Comparison of ENCODE assay signal across 16 cellular contexts in genomic region chr10:29203432-29203831, GRCh38.
"Had no signal": no experiment of that assay in that cellular context is flagged by ENCODE, and none has a peak within 500 bp of the region (broad histone marks: within the 10 kb centered on the region; RNA-seq: fewer than 3 reads in every experiment).

No MANE protein-coding gene starts in this region.

- ATAC-seq: activated CD4-positive, alpha-beta T cell treated with anti-CD3 and anti-CD28 coated beads for 36 hours; activated CD8-positive, alpha-beta memory T cell treated with anti-CD3 and anti-CD28 coated beads, Interleukin-2, amount 10 ng/mL, durations not matched to agents 7 days and 5 days; foreskin keratinocyte; pancreas; stimulated activated naive B cell treated with anti-CD40 and anti-IgM and Interleukin-4, amounts not matched to agents 10 μg/mL and 1 μg/mL and 100 μg/mL, for 72 hours; T-helper 17 cell had no signal

- H3K27ac ChIP-seq: foreskin keratinocyte, pancreas, thoracic aorta, WERI-Rb-1 had no signal

- H3K4me1 Mint-ChIP-seq: activated CD4-positive, alpha-beta T cell treated with anti-CD3 and anti-CD28 coated beads for 36 hours; activated CD8-positive, alpha-beta memory T cell treated with anti-CD3 and anti-CD28 coated beads, Interleukin-2, amount 10 ng/mL, durations not matched to agents 7 days and 5 days; stimulated activated naive B cell treated with anti-CD40 and anti-IgM and Interleukin-4, amounts not matched to agents 10 μg/mL and 1 μg/mL and 100 μg/mL, for 72 hours had no signal

- H3K36me3 ChIP-seq: pancreas, thoracic aorta, WERI-Rb-1 had no signal

- H3K4me1 ChIP-seq: foreskin keratinocyte, pancreas had no signal

- H3K4me3 Mint-ChIP-seq: activated CD4-positive, alpha-beta T cell treated with anti-CD3 and anti-CD28 coated beads for 36 hours; activated CD8-positive, alpha-beta memory T cell treated with anti-CD3 and anti-CD28 coated beads, Interleukin-2, amount 10 ng/mL, durations not matched to agents 7 days and 5 days; activated naive CD4-positive, alpha-beta T cell treated with anti-CD3 and anti-CD28 coated beads for 36 hours; activated T-cell treated with anti-CD3 and anti-CD28 coated beads, Interleukin-2, amount 50 U/mL, for 24 hours; brain; stimulated activated naive B cell treated with anti-CD40 and anti-IgM and Interleukin-4, amounts not matched to agents 10 μg/mL and 1 μg/mL and 100 μg/mL, for 72 hours; T-helper 17 cell had no signal

- H3K27me3 ChIP-seq: pancreas had no signal

- DNase-seq: activated CD4-positive, alpha-beta T cell treated with anti-CD3 and anti-CD28 coated beads for 36 hours; activated CD4-positive, alpha-beta T cell treated with anti-CD3 and anti-CD28 coated beads, Interleukin-2, amount 50 U/mL, for 48 hours; activated CD8-positive, alpha-beta memory T cell treated with anti-CD3 and anti-CD28 coated beads, Interleukin-2, amount 10 ng/mL, durations not matched to agents 7 days and 5 days; activated naive CD4-positive, alpha-beta T cell treated with anti-CD3 and anti-CD28 coated beads for 36 hours; activated T-cell treated with anti-CD3 and anti-CD28 coated beads, Interleukin-2, amount 50 U/mL, for 24 hours; central memory CD4-positive, alpha-beta T cell; dorsolateral prefrontal cortex; foreskin keratinocyte; hypothalamus; pancreas; stimulated activated naive B cell treated with anti-CD40 and anti-IgM and Interleukin-4, amounts not matched to agents 10 μg/mL and 1 μg/mL and 100 μg/mL, for 72 hours; T-helper 17 cell; WERI-Rb-1 had no signal

- H3K36me3 Mint-ChIP-seq: activated CD8-positive, alpha-beta memory T cell treated with anti-CD3 and anti-CD28 coated beads, Interleukin-2, amount 10 ng/mL, durations not matched to agents 7 days and 5 days; brain; stimulated activated naive B cell treated with anti-CD40 and anti-IgM and Interleukin-4, amounts not matched to agents 10 μg/mL and 1 μg/mL and 100 μg/mL, for 72 hours had no signal

- H3K9me3 Mint-ChIP-seq: activated naive CD4-positive, alpha-beta T cell treated with anti-CD3 and anti-CD28 coated beads for 36 hours; activated T-cell treated with anti-CD3 and anti-CD28 coated beads, Interleukin-2, amount 50 U/mL, for 24 hours; stimulated activated naive B cell treated with anti-CD40 and anti-IgM and Interleukin-4, amounts not matched to agents 10 μg/mL and 1 μg/mL and 100 μg/mL, for 72 hours had no signal

- H3K27me3 Mint-ChIP-seq: activated CD8-positive, alpha-beta memory T cell treated with anti-CD3 and anti-CD28 coated beads, Interleukin-2, amount 10 ng/mL, durations not matched to agents 7 days and 5 days had no signal

- H3K27ac Mint-ChIP-seq: activated CD4-positive, alpha-beta T cell treated with anti-CD3 and anti-CD28 coated beads for 36 hours; activated CD8-positive, alpha-beta memory T cell treated with anti-CD3 and anti-CD28 coated beads, Interleukin-2, amount 10 ng/mL, durations not matched to agents 7 days and 5 days; activated naive CD4-positive, alpha-beta T cell treated with anti-CD3 and anti-CD28 coated beads for 36 hours; activated T-cell treated with anti-CD3 and anti-CD28 coated beads, Interleukin-2, amount 50 U/mL, for 24 hours; stimulated activated naive B cell treated with anti-CD40 and anti-IgM and Interleukin-4, amounts not matched to agents 10 μg/mL and 1 μg/mL and 100 μg/mL, for 72 hours; T-helper 17 cell had no signal

- H3K9me3 ChIP-seq: pancreas, thoracic aorta had no signal

- H3K4me3 ChIP-seq: dorsolateral prefrontal cortex, lung, pancreas, thoracic aorta had no signal
